ENCODE assay signal across 8 cellular contexts in genomic region chr6:28335564-28336283, GRCh38. TPM values are rescaled to one million over a fixed set of nuclear protein-coding genes. Genes with fewer than 3 reads are reported as not detected.
A peak's percentile ranks its signal among the peaks of the same experiment; 100 is the strongest.
DNase-seq lines count a peak whose midpoint lies in the region; ATAC-seq and TF ChIP-seq lines count a peak whose summit lies in the region.

ZSCAN31 (minus strand) TSS chr6:28336148; CDS start chr6:28329683, 6,465 bp downstream.

- H3K27ac ChIP-seq in dorsolateral prefrontal cortex (peak within 1 kb of the TSS; percentile 70 to 99 (median 96)), left lung (peak within 1 kb of the TSS; percentile 94 to 99)

- DNase-seq in AG08396 (ENCODE audit: low spot score) (peak; percentile 90), NCI-H524 treated with DMSO at 0.1 percent for 48 hours (lab: John Stamatoyannopoulos, UW) (peak; percentile 85), dorsolateral prefrontal cortex (peak; percentile 69 to 98 (median 92)), left lung (peak; percentile 91 to 97)
- peak; percentile 77 to 81 for DNase-seq in activated CD4-positive, alpha-beta T cell treated with anti-CD3 and anti-CD28 coated beads, Interleukin-2, amount 50 U/mL, for 4 hours
- DNase-seq in stimulated activated CD4-positive, alpha-beta T cell treated with anti-CD3 and anti-CD28 coated beads, Interleukin-2, amount 100 ng/mL, for 48 hours, result peak; percentile 59 to 63

- H3K9me3 ChIP-seq in left lung, result peaks cover 0 to 6% of the 10 kb centered on the region in 2 donors

- no peaks in the 10 kb centered on the region for H3K36me3 ChIP-seq in left lung

- peaks cover 0 to 11% of the 10 kb centered on the region in 2 donors for H3K4me1 ChIP-seq in left lung

- TF ChIP-seq CTCF in dorsolateral prefrontal cortex (IDR thresholded peaks at IDR 0.05 in 54 of 56, conservative IDR thresholded peaks at IDR 0.05 in 2 of 56; ENCODE audit: low read depth in 1 of 56, partially characterized antibody in 56 of 56) (peak in 2 of 56 donors; percentile 7 to 15), left lung (IDR thresholded peaks at IDR 0.05) (no peak)

- H3K27me3 ChIP-seq in dorsolateral prefrontal cortex, result no peaks in the 10 kb centered on the region
- H3K27me3 ChIP-seq in left lung, result no peaks in the 10 kb centered on the region

- H3K4me3 ChIP-seq in dorsolateral prefrontal cortex, result peak within 1 kb of the TSS; percentile 59 to 95 (median 81)
- peak within 1 kb of the TSS; percentile 54 to 62 for H3K4me3 ChIP-seq in left lung

- ATAC-seq in GM19035 (IDR thresholded peaks at IDR 0.05; ENCODE audit: unreplicated experiment) (peak; percentile 93), HG03280 (IDR thresholded peaks at IDR 0.05; ENCODE audit: unreplicated experiment) (peak; percentile 91), left lung (peak; percentile 97)

- intact Hi-C loops in dorsolateral prefrontal cortex (cut with DNase I), result no loop called here
- intact Hi-C loops in left lung (cut with DNase I), result no loop called here

RNA-seq across cellular contexts. Expression of gene ZSCAN31, which starts in this region (rescaled TPM):
- total RNA-seq in dorsolateral prefrontal cortex, result 10 to 100 TPM; 15.3 to 71.5 (median 32.3) TPM
- total RNA-seq in left lung, result 10 to 100 TPM in 1 of 2 donors, 1 to 10 TPM in 1; 7.1 to 30.8 TPM

Comparison
In these comparisons a context has a peak if more than half of its experiments do, and no peak if none do; other contexts are left out.
1. Peak in every context shown above with its lines: DNase-seq, ATAC-seq, H3K4me3 ChIP-seq and H3K27ac ChIP-seq.